Comparison of ENCODE assay signal across 26 cellular contexts in the genomic region with DNA sequence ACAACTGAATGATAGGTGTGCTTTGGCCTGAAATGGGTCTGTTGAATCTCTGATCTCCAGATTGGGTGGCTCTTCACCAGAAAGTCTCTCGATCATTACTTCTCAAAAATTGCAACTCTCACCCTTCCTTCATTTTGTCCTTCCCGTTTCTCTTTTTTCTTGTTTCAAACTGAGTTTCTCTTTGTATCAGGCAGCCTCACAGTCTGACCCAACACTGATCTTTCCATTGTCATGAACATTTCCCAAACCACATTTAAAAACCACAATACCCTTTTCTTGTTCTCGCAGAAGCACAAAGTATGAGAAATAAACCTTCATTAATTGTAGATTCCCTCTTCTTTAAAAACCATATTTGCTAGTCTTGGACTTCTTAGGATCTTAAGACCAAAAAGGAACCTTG. TPM values are rescaled to one million over a fixed set of nuclear protein-coding genes. Genes with fewer than 3 reads are reported as not detected.
DNase-seq lines count a peak whose midpoint lies in the region; ATAC-seq, FAIRE-seq and TF ChIP-seq lines count a peak whose summit lies in the region.
"Had no signal": no experiment of that assay in that cellular context is flagged by ENCODE, and none has a peak within 500 bp of the region (broad histone marks: within the 10 kb centered on the region; RNA-seq: fewer than 3 reads in every experiment).

No MANE protein-coding gene starts in this region.

- FAIRE-seq in GM12891 (lab: Jason Lieb, UNC): peak; percentile 48
- FAIRE-seq: A549, G401.6, HepG2, K562 had no signal

- no peak for TF ChIP-seq CTCF in NB4 (IDR thresholded peaks at IDR 0.05; ENCODE audit: low read depth, low read length)
- no peak for TF ChIP-seq CTCF in astrocyte of the cerebellum (IDR thresholded peaks at IDR 0.05; ENCODE audit: low read depth, low read length, missing control alignments)
- no peak for TF ChIP-seq CTCF in right atrium auricular region (IDR thresholded peaks at IDR 0.05)

- no peak for ATAC-seq in HG03442 (IDR thresholded peaks at IDR 0.05; ENCODE audit: unreplicated experiment)
- ATAC-seq in activated CD4-positive, CD25-positive, alpha-beta regulatory T cell treated with anti-CD3 and anti-CD28 coated beads, Interleukin-2, amount 50 U/mL, for 24 hours: no peak
- ATAC-seq: A549, HepG2, K562, T-cell had no signal

- H3K36me3 ChIP-seq in BLaER1 (no peaks in the 10 kb centered on the region), right atrium auricular region (no peaks in the 10 kb centered on the region)
- H3K36me3 ChIP-seq: BE2C, SJCRH30 had no signal

- H3K4me1 ChIP-seq in BLaER1 (peaks cover 8% of the 10 kb centered on the region; the same call in 1 of the 2 replicates), right atrium auricular region (no peaks in the 10 kb centered on the region)
- H3K4me1 ChIP-seq: A549, BE2C, Caco-2, SJCRH30 had no signal

- H3K27me3 ChIP-seq in BLaER1 (no peaks in the 10 kb centered on the region), right atrium auricular region (no peaks in the 10 kb centered on the region)
- H3K27me3 ChIP-seq: BE2C had no signal

- H3K4me3 ChIP-seq in BLaER1: no peak overlapping the region
- H3K4me3 ChIP-seq in NB4 (ENCODE audit: low read depth, low read length): no peak overlapping the region
- no peak overlapping the region for H3K4me3 ChIP-seq in astrocyte of the cerebellum (ENCODE audit: low read depth, low read length)
- no peak overlapping the region for H3K4me3 ChIP-seq in right atrium auricular region
- H3K4me3 ChIP-seq: A549, K562, SJCRH30 had no signal

- DNase-seq in GM12891 (ENCODE audit: insufficient read length, low spot score) (no peak), NB4 (ENCODE audit: low read depth) (peak; percentile 29), astrocyte of the cerebellum (ENCODE audit: low read depth) (peak; percentile 8), RKO (ENCODE audit: low spot score) (no peak), right atrium auricular region (ENCODE audit: low spot score) (no peak)
- DNase-seq: BE2C; Caco-2; CD4-positive, alpha-beta memory T cell; DMS 273 treated with DMSO at 0.1 percent for 48 hours; H9; HFFc6; MM.1S; NCI-H1417; NCI-H187; NCI-H446; NCI-H526; SJCRH30; T-cell had no signal

- in situ Hi-C loops in astrocyte of the cerebellum (cut with HindIII; ENCODE audit: low sequenced_read_pairs): no loop called here

- H4K20me1 ChIP-seq in BLaER1: no peaks in the 10 kb centered on the region

- H3K4me2 ChIP-seq in BLaER1: peak overlapping the region; percentile 5; the same call in 1 of the 2 replicates
- H3K4me2 ChIP-seq: A549 had no signal

- TF ChIP-seq POLR2A in GM12891 (IDR thresholded peaks at IDR 0.05; ENCODE audit: low read depth, low read length) (no peak), NB4 (IDR thresholded peaks at IDR 0.05; ENCODE audit: extremely low read depth, insufficient read length) (no peak)

- H3K9me3 ChIP-seq in BLaER1: no peaks in the 10 kb centered on the region
- H3K9me3 ChIP-seq in right atrium auricular region: no peaks in the 10 kb centered on the region
- H3K9me3 ChIP-seq: A549, BE2C, Caco-2, SJCRH30 had no signal

- no peak overlapping the region for H3K9ac ChIP-seq in BLaER1

- no peak overlapping the region for H3K27ac ChIP-seq in BLaER1
- no peak overlapping the region for H3K27ac ChIP-seq in right atrium auricular region
- H3K27ac ChIP-seq: A549, HL-60, SJCRH30 had no signal

TF ChIP-seq in GM12891, 5 proteins besides CTCF, POLR2A, EP300 and RAD21:
- TF ChIP-seq TAF1 (IDR thresholded peaks at IDR 0.05; ENCODE audit: low read depth, low read length) (no peak), SPI1 (IDR thresholded peaks at IDR 0.05; ENCODE audit: low read depth, low read length) (0 out of 2 replicates have a peak, but pooled peaks have one; percentile 12)
TF ChIP-seq in GM12891: peak in this region for 1.

RNA-seq across cellular contexts. Expression of gene HMGB1, which starts 33.6 kb away (rescaled TPM):
- 428 TPM for polyA plus RNA-seq in GM12891 (2012; ENCODE audit: low read depth, missing spikeins)
- 100 to 1,000 TPM; 133 to 190 TPM for total RNA-seq in right atrium auricular region

Comparison
In these comparisons a context has a peak if more than half of its experiments do, and no peak if none do; other contexts are left out.
1. DNase-seq: peak in NB4 (single experiment) and astrocyte of the cerebellum (single experiment); none in GM12891 (single experiment), RKO (single experiment) and right atrium auricular region (single experiment).